14 cellular contexts compared by ENCODE assay signal in the genomic region with DNA sequence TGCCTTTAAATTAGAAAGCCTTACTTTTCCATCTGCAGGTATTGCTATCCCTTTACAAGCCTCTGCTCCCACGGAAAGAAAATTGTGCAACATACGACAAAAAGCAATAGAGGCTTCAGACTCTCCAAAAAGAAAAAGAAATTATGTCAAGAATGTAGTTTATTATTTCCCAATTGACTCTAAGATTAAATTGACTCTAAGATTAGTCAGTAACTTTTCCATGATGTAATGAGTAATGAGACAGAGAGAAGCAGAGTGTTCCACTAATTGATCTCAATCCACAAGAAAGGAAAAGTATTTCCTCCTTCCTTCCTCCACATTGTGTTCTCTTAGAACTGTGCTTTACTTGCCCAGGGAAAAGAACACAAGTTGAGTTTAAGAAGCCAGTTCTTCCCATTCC.
"Had no signal": no experiment of that assay in that cellular context is flagged by ENCODE, and none has a peak within 500 bp of the region (broad histone marks: within the 10 kb centered on the region; RNA-seq: fewer than 3 reads in every experiment).

No MANE protein-coding gene starts in this region.

- H3K4me1 ChIP-seq: gastrocnemius medialis, stomach had no signal

- H3K4me3 ChIP-seq: esophagus muscularis mucosa, gastrocnemius medialis, stomach, tibial artery had no signal

- DNase-seq: activated CD4-positive, alpha-beta T cell treated with anti-CD3 and anti-CD28 coated beads, Interleukin-2, amount 50 U/mL, for 1 hour; activated naive CD4-positive, alpha-beta T cell treated with anti-CD3 and anti-CD28 coated beads for 36 hours; activated T-cell treated with anti-CD3 and anti-CD28 coated beads for 4 hours; gastrocnemius medialis; hippocampal formation; kidney glomerular epithelial cell; naive thymus-derived CD4-positive, alpha-beta T cell; posterior cingulate gyrus; stimulated activated CD4-positive, alpha-beta T cell treated with anti-CD3 and anti-CD28 coated beads, Interleukin-15, amount 100 ng/mL, for 24 hours; stimulated activated CD4-positive, alpha-beta T cell treated with anti-CD3 and anti-CD28 coated beads, Interleukin-4, amount 100 ng/mL, for 4 hours; stomach; tibial artery had no signal

- H3K36me3 ChIP-seq: esophagus muscularis mucosa, gastrocnemius medialis, stomach, tibial artery had no signal

- H3K9me3 ChIP-seq: esophagus muscularis mucosa, gastrocnemius medialis, stomach, tibial artery had no signal

- ATAC-seq: activated T-helper 17 cell treated with anti-CD3 and anti-CD28 coated beads, Interleukin-2, amount 50 U/mL, for 72 hours; gastrocnemius medialis; naive thymus-derived CD4-positive, alpha-beta T cell had no signal

- H3K27ac ChIP-seq: esophagus muscularis mucosa, gastrocnemius medialis, stomach, tibial artery had no signal

- H3K27me3 ChIP-seq: esophagus muscularis mucosa, gastrocnemius medialis, stomach, tibial artery had no signal
